ENCODE assay signal across 18 cellular contexts in genomic region chr14:94970937-94971730, GRCh38.
DNase-seq lines count a peak whose midpoint lies in the region; ATAC-seq and TF ChIP-seq lines count a peak whose summit lies in the region.
"Had no signal": no experiment of that assay in that cellular context is flagged by ENCODE, and none has a peak within 500 bp of the region (broad histone marks: within the 10 kb centered on the region; RNA-seq: fewer than 3 reads in every experiment).

No MANE protein-coding gene starts in this region.

- POLR2A ChIA-PET in OCI-LY7 (lab: Charles Lee) = no interaction called here

- H4K20me1 ChIP-seq in OCI-LY7 (ENCODE audit: insufficient read depth, low read length) = no peaks in the 10 kb centered on the region

- peak overlapping the region; percentile 65 to 84 for H3K27ac ChIP-seq in ascending aorta
- peak overlapping the region; percentile 33 to 39 for H3K27ac ChIP-seq in mucosa of rectum (ENCODE audit: low read depth in 2 of 2, low read length in 2 of 2)
- H3K27ac ChIP-seq in tibial artery = peak overlapping the region; percentile 65 to 69
- no peak overlapping the region for H3K27ac ChIP-seq in OCI-LY7 (ENCODE audit: low read depth, low read length, poor library complexity, severe bottlenecking)
- H3K27ac ChIP-seq: brain microvascular endothelial cell had no signal

- H2AFZ ChIP-seq in OCI-LY7 (ENCODE audit: low read length) = no peak overlapping the region

- no peaks in the 10 kb centered on the region for H3K36me3 ChIP-seq in ascending aorta
- H3K36me3 ChIP-seq in mucosa of rectum (ENCODE audit: control insufficient read depth in 2 of 2, insufficient read depth in 2 of 2, low read length in 2 of 2) = no peaks in the 10 kb centered on the region
- no peaks in the 10 kb centered on the region for H3K36me3 ChIP-seq in tibial artery
- H3K36me3 ChIP-seq in OCI-LY7 (ENCODE audit: insufficient read depth, low read length) = no peaks in the 10 kb centered on the region
- H3K36me3 ChIP-seq: brain microvascular endothelial cell had no signal

- H3K4me1 ChIP-seq in ascending aorta (peaks cover 0 to 5% of the 10 kb centered on the region in 2 donors), mucosa of rectum (ENCODE audit: control insufficient read depth in 2 of 2, insufficient read depth in 2 of 2, low read length in 2 of 2) (no peaks in the 10 kb centered on the region), tibial artery (peaks cover 0 to 18% (median 0%) of the 10 kb centered on the region in 4 donors), OCI-LY7 (ENCODE audit: insufficient read depth, low read length, poor library complexity, severe bottlenecking) (no peaks in the 10 kb centered on the region)

- TF ChIP-seq CTCF in ascending aorta (IDR thresholded peaks at IDR 0.05) (no peak), tibial artery (IDR thresholded peaks at IDR 0.05) (no peak), OCI-LY7 (conservative IDR thresholded peaks at IDR 0.05; ENCODE audit: low read length) (no peak)

- BruUV-seq in OCI-LY7 (replicated peaks; lab: Mats Ljungman, UMichigan) = no TSS peak

- H3K4me3 ChIP-seq in ascending aorta (peak overlapping the region in 1 of 2 donors; percentile 25), mucosa of rectum (ENCODE audit: low read length in 2 of 2) (no peak overlapping the region), tibial artery (peak overlapping the region; percentile 10 to 16), OCI-LY7 (ENCODE audit: low read depth, low read length, poor library complexity, severe bottlenecking) (no peak overlapping the region)
- H3K4me3 ChIP-seq: GM23338 had no signal

- CTCF ChIA-PET in OCI-LY7 (lab: Charles Lee; ENCODE audit: unreplicated experiment) = no interaction called here

- H3K79me2 ChIP-seq in OCI-LY7 (ENCODE audit: insufficient read depth, low read depth, low read length) = no peaks in the 10 kb centered on the region

- intact Hi-C loops in ascending aorta (cut with DNase I) = loop anchor here (5.0 kb wide), 2 partner anchors 34 to 49 kb away; no protein-coding TSS in a partner anchor
- intact Hi-C loops in tibial artery (cut with DNase I; ENCODE audit: low total_unique reads) = no loop called here
- intact Hi-C loops in OCI-LY7 (cut with micrococcal nuclease; ENCODE audit: unreplicated experiment) = no loop called here

- H3K4me2 ChIP-seq in OCI-LY7 (ENCODE audit: low read length) = no peak overlapping the region
- H3K4me2 ChIP-seq: GM23338 had no signal

- ATAC-seq in GM19035 (IDR thresholded peaks at IDR 0.05; ENCODE audit: unreplicated experiment) = no peak
- ATAC-seq: GM23338; natural killer cell treated with Interleukin-12 subunit alpha and Interleukin-12 subunit beta and Interleukin-15 and Interleukin-18, amount 100 ng/mL, for 72 hours had no signal

- H3K9me2 ChIP-seq in OCI-LY7 (ENCODE audit: insufficient read depth, low read length) = no peaks in the 10 kb centered on the region

- DNase-seq in ascending aorta (ENCODE audit: low spot score in 2 of 2) (peak in 1 of 2 donors; percentile 73), fibroblast of peridontal ligament (ENCODE audit: extremely low read depth) (peak; percentile 10), tibial artery (peak; percentile 50 to 70), OCI-LY7 (ENCODE audit: low spot score) (no peak), NCI-H128 (lab: John Stamatoyannopoulos, UW; ENCODE audit: unreplicated experiment) (no peak)
- DNase-seq: activated CD4-positive, CD25-positive, alpha-beta regulatory T cell; activated gamma-delta T cell treated with Interleukin-2 at 50 U/mL for 16 hours; brain microvascular endothelial cell; DMS79 treated with DMSO at 0.1 percent for 48 hours; kidney glomerular epithelial cell; NCI-H2081; RPMI8226; stimulated activated CD4-positive, alpha-beta T cell treated with anti-CD3 and anti-CD28 coated beads, Interleukin-4, amount 100 ng/mL, for 4 hours; T-helper 1 cell had no signal

- H3K9me3 ChIP-seq in ascending aorta (peaks cover 0 to 5% of the 10 kb centered on the region in 2 donors), mucosa of rectum (ENCODE audit: control insufficient read depth in 2 of 2, low read length in 2 of 2) (no peaks in the 10 kb centered on the region), tibial artery (no peaks in the 10 kb centered on the region), OCI-LY7 (ENCODE audit: low read length) (no peaks in the 10 kb centered on the region)

- H3K27me3 ChIP-seq in ascending aorta (no peaks in the 10 kb centered on the region), mucosa of rectum (ENCODE audit: control insufficient read depth in 2 of 2, insufficient read depth in 2 of 2, low read length in 2 of 2) (peaks cover 0 to 3% of the 10 kb centered on the region in 2 donors), tibial artery (no peaks in the 10 kb centered on the region)
- H3K27me3 ChIP-seq: brain microvascular endothelial cell had no signal

- no peak overlapping the region for H3K9ac ChIP-seq in mucosa of rectum (ENCODE audit: low read depth in 1 of 2, low read length in 2 of 2)

Comparison
In these comparisons a context has a peak if more than half of its experiments do, and no peak if none do; other contexts are left out.
1. DNase-seq: peak in fibroblast of peridontal ligament (single experiment) and tibial artery (2 of 2); none in OCI-LY7 (single experiment) and NCI-H128 (single experiment).
2. H3K4me3 ChIP-seq: peak in tibial artery (2 of 2); none in mucosa of rectum (0 of 2) and OCI-LY7 (single experiment).